9 cellular contexts compared by ENCODE assay signal in genomic region chr4:139144161-139144859, GRCh38.
DNase-seq lines count a peak whose midpoint lies in the region; ATAC-seq and TF ChIP-seq lines count a peak whose summit lies in the region.
"Had no signal": no experiment of that assay in that cellular context is flagged by ENCODE, and none has a peak within 500 bp of the region (broad histone marks: within the 10 kb centered on the region; RNA-seq: fewer than 3 reads in every experiment).

No MANE protein-coding gene starts in this region.

- DNase-seq in SIG-M5 treated with dmso at 0.1 percent for 504 hours (lab: John Stamatoyannopoulos, UW; ENCODE audit: unreplicated experiment) (peak; percentile 33), SIG-M5 (lab: John Stamatoyannopoulos, UW) (no peak), brain microvascular endothelial cell (peak; percentile 38), kidney glomerular epithelial cell (lab: John Stamatoyannopoulos, UW) (peak; percentile 90), epidermal melanocyte (ENCODE audit: insufficient read length, low spot score) (no peak)
- no peak for DNase-seq in activated naive CD4-positive, alpha-beta T cell treated with Interleukin-2 at 50 U/mL for 16 hours
- no peak for DNase-seq in stimulated activated naive CD8-positive, alpha-beta T cell treated with anti-CD3 and anti-CD28 coated beads, Interleukin-15, Interleukin-2, amounts not matched to agents 100 U/mL and 50 U/mL, for 24 hours
- no peak for DNase-seq in NK-92 treated with Interleukin-12 subunit alpha and Interleukin-12 subunit beta, amount 100 ng/mL, for 24 hours (lab: John Stamatoyannopoulos, UW)
- DNase-seq: NCI-H774 had no signal

- in situ Hi-C loops in brain microvascular endothelial cell (cut with HindIII; ENCODE audit: low pct_ligation_motif_present, low sequenced_read_pairs) = no loop called here

- H3K27me3 ChIP-seq in brain microvascular endothelial cell (replicated peaks) = no peaks in the 10 kb centered on the region

- H3K36me3 ChIP-seq in brain microvascular endothelial cell (replicated peaks) = no peaks in the 10 kb centered on the region

- H3K4me3 ChIP-seq in brain microvascular endothelial cell (ENCODE audit: low read depth, low read length) = no peak overlapping the region

- H3K27ac ChIP-seq in brain microvascular endothelial cell = no peak overlapping the region

- ATAC-seq in stimulated activated naive CD8-positive, alpha-beta T cell treated with anti-CD3 and anti-CD28 coated beads, Interleukin-15, Interleukin-2, amounts not matched to agents 100 U/mL and 50 U/mL, for 24 hours = no peak

- no peak for TF ChIP-seq CTCF in brain microvascular endothelial cell (IDR thresholded peaks at IDR 0.05; ENCODE audit: low read depth, low read length, missing control alignments)

Comparison
In these comparisons a context has a peak if more than half of its experiments do, and no peak if none do; other contexts are left out.
1. DNase-seq: peak in SIG-M5 treated with dmso at 0.1 percent for 504 hours (single experiment), brain microvascular endothelial cell (single experiment) and kidney glomerular epithelial cell (single experiment); none in SIG-M5 (single experiment), activated naive CD4-positive, alpha-beta T cell treated with Interleukin-2 at 50 U/mL for 16 hours (single experiment), stimulated activated naive CD8-positive, alpha-beta T cell treated with anti-CD3 and anti-CD28 coated beads, Interleukin-15, Interleukin-2, amounts not matched to agents 100 U/mL and 50 U/mL, for 24 hours (single experiment), epidermal melanocyte (single experiment) and NK-92 treated with Interleukin-12 subunit alpha and Interleukin-12 subunit beta, amount 100 ng/mL, for 24 hours (single experiment).